ENCODE assay signal across 1 cellular context in the genomic region with DNA sequence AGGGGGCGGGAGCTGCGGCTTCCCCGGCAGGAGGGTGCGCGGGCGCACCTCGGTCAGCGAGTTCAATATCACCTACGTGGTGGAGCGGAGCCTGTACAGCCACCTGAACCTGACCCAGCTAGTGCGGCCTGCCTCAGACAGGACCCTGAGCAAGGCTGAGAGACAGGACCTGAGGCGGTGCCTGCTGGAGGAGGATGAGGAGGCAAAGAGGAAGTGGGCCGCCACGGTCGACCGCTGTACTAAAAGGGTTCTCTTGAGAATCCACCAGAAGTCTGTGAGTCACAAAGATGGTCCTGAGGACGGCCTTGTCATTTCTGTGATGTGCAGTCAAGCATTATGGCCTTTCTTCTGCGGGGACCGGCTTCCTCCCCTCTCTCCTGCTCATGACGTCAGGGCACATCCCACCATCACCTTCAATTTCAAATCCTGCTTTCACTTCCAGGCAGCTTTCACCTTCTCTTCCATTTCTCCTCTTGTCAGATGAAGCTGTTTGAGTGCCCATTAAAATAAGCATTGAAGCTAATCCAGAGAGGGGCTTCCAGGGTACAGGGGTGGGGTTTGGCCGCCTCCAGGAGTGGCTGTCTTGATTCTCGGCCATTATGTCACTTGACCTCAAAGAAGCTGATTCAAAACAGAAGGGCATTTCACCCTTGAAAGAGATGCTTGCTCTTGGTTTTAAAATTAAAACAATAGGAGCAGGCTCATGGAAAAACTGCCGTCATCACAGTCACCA.
TF ChIP-seq lines count a peak whose summit lies in the region.

No MANE protein-coding gene starts in this region.

TF ChIP-seq in GM23338, 12 proteins besides CTCF, POLR2A, EP300 and RAD21 (continued from another document):
- TF ChIP-seq, protein P1, sequence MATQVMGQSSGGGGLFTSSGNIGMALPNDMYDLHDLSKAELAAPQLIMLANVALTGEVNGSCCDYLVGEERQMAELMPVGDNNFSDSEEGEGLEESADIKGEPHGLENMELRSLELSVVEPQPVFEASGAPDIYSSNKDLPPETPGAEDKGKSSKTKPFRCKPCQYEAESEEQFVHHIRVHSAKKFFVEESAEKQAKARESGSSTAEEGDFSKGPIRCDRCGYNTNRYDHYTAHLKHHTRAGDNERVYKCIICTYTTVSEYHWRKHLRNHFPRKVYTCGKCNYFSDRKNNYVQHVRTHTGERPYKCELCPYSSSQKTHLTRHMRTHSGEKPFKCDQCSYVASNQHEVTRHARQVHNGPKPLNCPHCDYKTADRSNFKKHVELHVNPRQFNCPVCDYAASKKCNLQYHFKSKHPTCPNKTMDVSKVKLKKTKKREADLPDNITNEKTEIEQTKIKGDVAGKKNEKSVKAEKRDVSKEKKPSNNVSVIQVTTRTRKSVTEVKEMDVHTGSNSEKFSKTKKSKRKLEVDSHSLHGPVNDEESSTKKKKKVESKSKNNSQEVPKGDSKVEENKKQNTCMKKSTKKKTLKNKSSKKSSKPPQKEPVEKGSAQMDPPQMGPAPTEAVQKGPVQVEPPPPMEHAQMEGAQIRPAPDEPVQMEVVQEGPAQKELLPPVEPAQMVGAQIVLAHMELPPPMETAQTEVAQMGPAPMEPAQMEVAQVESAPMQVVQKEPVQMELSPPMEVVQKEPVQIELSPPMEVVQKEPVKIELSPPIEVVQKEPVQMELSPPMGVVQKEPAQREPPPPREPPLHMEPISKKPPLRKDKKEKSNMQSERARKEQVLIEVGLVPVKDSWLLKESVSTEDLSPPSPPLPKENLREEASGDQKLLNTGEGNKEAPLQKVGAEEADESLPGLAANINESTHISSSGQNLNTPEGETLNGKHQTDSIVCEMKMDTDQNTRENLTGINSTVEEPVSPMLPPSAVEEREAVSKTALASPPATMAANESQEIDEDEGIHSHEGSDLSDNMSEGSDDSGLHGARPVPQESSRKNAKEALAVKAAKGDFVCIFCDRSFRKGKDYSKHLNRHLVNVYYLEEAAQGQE (IDR thresholded peaks at IDR 0.05; ENCODE audit: unreplicated experiment), result no peak
- no peak for TF ChIP-seq JUNB (IDR thresholded peaks at IDR 0.05; ENCODE audit: unreplicated experiment)
- TF ChIP-seq CREB1 (CRISPR knock-in tag; IDR thresholded peaks at IDR 0.05; ENCODE audit: low read depth), result no peak
- TF ChIP-seq, protein P2, sequence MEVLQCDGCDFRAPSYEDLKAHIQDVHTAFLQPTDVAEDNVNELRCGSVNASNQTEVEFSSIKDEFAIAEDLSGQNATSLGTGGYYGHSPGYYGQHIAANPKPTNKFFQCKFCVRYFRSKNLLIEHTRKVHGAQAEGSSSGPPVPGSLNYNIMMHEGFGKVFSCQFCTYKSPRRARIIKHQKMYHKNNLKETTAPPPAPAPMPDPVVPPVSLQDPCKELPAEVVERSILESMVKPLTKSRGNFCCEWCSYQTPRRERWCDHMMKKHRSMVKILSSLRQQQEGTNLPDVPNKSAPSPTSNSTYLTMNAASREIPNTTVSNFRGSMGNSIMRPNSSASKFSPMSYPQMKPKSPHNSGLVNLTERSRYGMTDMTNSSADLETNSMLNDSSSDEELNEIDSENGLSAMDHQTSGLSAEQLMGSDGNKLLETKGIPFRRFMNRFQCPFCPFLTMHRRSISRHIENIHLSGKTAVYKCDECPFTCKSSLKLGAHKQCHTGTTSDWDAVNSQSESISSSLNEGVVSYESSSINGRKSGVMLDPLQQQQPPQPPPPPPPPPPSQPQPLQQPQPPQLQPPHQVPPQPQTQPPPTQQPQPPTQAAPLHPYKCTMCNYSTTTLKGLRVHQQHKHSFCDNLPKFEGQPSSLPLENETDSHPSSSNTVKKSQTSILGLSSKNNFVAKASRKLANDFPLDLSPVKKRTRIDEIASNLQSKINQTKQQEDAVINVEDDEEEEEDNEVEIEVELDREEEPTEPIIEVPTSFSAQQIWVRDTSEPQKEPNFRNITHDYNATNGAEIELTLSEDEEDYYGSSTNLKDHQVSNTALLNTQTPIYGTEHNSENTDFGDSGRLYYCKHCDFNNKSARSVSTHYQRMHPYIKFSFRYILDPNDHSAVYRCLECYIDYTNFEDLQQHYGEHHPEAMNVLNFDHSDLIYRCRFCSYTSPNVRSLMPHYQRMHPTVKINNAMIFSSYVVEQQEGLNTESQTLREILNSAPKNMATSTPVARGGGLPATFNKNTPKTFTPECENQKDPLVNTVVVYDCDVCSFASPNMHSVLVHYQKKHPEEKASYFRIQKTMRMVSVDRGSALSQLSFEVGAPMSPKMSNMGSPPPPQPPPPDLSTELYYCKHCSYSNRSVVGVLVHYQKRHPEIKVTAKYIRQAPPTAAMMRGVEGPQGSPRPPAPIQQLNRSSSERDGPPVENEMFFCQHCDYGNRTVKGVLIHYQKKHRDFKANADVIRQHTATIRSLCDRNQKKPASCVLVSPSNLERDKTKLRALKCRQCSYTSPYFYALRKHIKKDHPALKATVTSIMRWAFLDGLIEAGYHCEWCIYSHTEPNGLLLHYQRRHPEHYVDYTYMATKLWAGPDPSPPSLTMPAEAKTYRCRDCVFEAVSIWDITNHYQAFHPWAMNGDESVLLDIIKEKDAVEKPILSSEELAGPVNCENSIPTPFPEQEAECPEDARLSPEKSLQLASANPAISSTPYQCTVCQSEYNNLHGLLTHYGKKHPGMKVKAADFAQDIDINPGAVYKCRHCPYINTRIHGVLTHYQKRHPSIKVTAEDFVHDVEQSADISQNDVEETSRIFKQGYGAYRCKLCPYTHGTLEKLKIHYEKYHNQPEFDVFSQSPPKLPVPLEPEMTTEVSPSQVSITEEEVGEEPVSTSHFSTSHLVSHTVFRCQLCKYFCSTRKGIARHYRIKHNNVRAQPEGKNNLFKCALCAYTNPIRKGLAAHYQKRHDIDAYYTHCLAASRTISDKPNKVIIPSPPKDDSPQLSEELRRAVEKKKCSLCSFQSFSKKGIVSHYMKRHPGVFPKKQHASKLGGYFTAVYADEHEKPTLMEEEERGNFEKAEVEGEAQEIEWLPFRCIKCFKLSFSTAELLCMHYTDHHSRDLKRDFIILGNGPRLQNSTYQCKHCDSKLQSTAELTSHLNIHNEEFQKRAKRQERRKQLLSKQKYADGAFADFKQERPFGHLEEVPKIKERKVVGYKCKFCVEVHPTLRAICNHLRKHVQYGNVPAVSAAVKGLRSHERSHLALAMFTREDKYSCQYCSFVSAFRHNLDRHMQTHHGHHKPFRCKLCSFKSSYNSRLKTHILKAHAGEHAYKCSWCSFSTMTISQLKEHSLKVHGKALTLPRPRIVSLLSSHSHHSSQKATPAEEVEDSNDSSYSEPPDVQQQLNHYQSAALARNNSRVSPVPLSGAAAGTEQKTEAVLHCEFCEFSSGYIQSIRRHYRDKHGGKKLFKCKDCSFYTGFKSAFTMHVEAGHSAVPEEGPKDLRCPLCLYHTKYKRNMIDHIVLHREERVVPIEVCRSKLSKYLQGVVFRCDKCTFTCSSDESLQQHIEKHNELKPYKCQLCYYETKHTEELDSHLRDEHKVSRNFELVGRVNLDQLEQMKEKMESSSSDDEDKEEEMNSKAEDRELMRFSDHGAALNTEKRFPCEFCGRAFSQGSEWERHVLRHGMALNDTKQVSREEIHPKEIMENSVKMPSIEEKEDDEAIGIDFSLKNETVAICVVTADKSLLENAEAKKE (CRISPR knock-in tag; IDR thresholded peaks at IDR 0.05), result no peak
- no peak for TF ChIP-seq POLR2AphosphoS5 (IDR thresholded peaks at IDR 0.05; ENCODE audit: low read depth)
- no peak for TF ChIP-seq EZH2phosphoT487 (IDR thresholded peaks at IDR 0.05; ENCODE audit: unreplicated experiment)
- no peak for TF ChIP-seq ETS1 (IDR thresholded peaks at IDR 0.05)
- TF ChIP-seq NANOG (IDR thresholded peaks at IDR 0.05; ENCODE audit: borderline replicate concordance), result no peak
- no peak for TF ChIP-seq ZNF114 (CRISPR knock-in tag; IDR thresholded peaks at IDR 0.05)
- TF ChIP-seq EZH2 (IDR thresholded peaks at IDR 0.05; ENCODE audit: low read depth, unreplicated experiment), result no peak
- no peak for TF ChIP-seq STAT1 (IDR thresholded peaks at IDR 0.05; ENCODE audit: unreplicated experiment)
TF ChIP-seq in GM23338: peak in this region for 0.
